ENCODE assay signal across 8 cellular contexts in genomic region chr2:127422631-127423475, GRCh38. TPM values are rescaled to one million over a fixed set of nuclear protein-coding genes. Genes with fewer than 3 reads are reported as not detected.
DNase-seq lines count a peak whose midpoint lies in the region; ATAC-seq and TF ChIP-seq lines count a peak whose summit lies in the region.

No MANE protein-coding gene starts in this region.

- RAD21 ChIA-PET in HCT116 (lab: Charles Lee; ENCODE audit: low non-redundant PET in 1 of 2, low total read pairs in 2 of 2, uncharacterized antibody in 2 of 2, unreplicated experiment in 2 of 2): no interaction called here

- peak overlapping the region; percentile 73 for H3K4me2 ChIP-seq in HCT116 (ENCODE audit: low read length)

- POLR2A ChIA-PET in A673 (lab: Charles Lee; ENCODE audit: low non-redundant PET) (no interaction called here), HCT116 (lab: Charles Lee) (no interaction called here)

- CTCF ChIA-PET in A673 (lab: Charles Lee): no interaction called here
- CTCF ChIA-PET in HCT116 (lab: Charles Lee): no interaction called here

- peak; percentile 49 for ATAC-seq in HCT116
- peak; percentile 63 for ATAC-seq in RWPE2 (ENCODE audit: low read depth)
- ATAC-seq in HG02884 (IDR thresholded peaks at IDR 0.05; ENCODE audit: unreplicated experiment): no peak

- H3K27ac Mint-ChIP-seq in endodermal cell (no peak overlapping the region), nephron progenitor cell (no peak overlapping the region)

- DNase-seq in A673 (ENCODE audit: low spot score): peak; percentile 30
- no peak for DNase-seq in HCT116 (ENCODE audit: low read depth, low spot score)
- no peak for DNase-seq in RWPE2 (ENCODE audit: low spot score)
- DNase-seq in endodermal cell: peak; percentile 85
- peak; percentile 66 for DNase-seq in nephron progenitor cell
- no peak for DNase-seq in stimulated activated CD4-positive, alpha-beta T cell treated with anti-CD3 and anti-CD28 coated beads, Interleukin-2, amount 100 ng/mL, for 24 hours
- DNase-seq in kidney tubule cell (ENCODE audit: low spot score): no peak

- H3K27me3 ChIP-seq in A673 (replicated peaks; ENCODE audit: insufficient read depth, low read depth, low read length, poor library complexity) (no peaks in the 10 kb centered on the region), HCT116 (ENCODE audit: insufficient read depth, low read length) (no peaks in the 10 kb centered on the region), RWPE2 (ENCODE audit: insufficient read depth, poor library complexity, severe bottlenecking) (no peaks in the 10 kb centered on the region), endodermal cell (ENCODE audit: control insufficient read depth, insufficient read depth, low read length, poor library complexity, severe bottlenecking) (peaks cover 46% of the 10 kb centered on the region)

- H3K4me1 ChIP-seq in A673 (ENCODE audit: insufficient read depth, low read length, poor library complexity, severe bottlenecking) (peaks cover 7% of the 10 kb centered on the region), HCT116 (ENCODE audit: control insufficient read depth in 1 of 2, insufficient read depth in 2 of 2, low read length in 2 of 2) (peaks cover 2 to 9% of the 10 kb centered on the region in 2 experiments; a peak in 2 of 4 replicates), RWPE2 (ENCODE audit: insufficient read depth, poor library complexity, severe bottlenecking) (peaks cover 5% of the 10 kb centered on the region), endodermal cell (ENCODE audit: control insufficient read depth, insufficient read depth, low read length) (no peaks in the 10 kb centered on the region)

- H2AFZ ChIP-seq in HCT116 (ENCODE audit: low read depth, low read length, poor library complexity, severe bottlenecking): no peak overlapping the region

- H3K9ac ChIP-seq in HCT116 (ENCODE audit: low read length) (no peak overlapping the region), endodermal cell (ENCODE audit: extremely low read depth, low read length, poor library complexity, severe bottlenecking) (no peak overlapping the region)

- TF ChIP-seq POLR2A in HCT116 (IDR thresholded peaks at IDR 0.05; ENCODE audit: borderline replicate concordance, extremely low read depth, insufficient read depth, insufficient read length): no peak

- H3K9me3 Mint-ChIP-seq in endodermal cell (no peaks in the 10 kb centered on the region), nephron progenitor cell (no peaks in the 10 kb centered on the region)

- peak overlapping the region; percentile 48 for H3K4me3 ChIP-seq in A673 (ENCODE audit: low read depth, low read length, poor library complexity, severe bottlenecking)
- H3K4me3 ChIP-seq in HCT116 (replicated peaks in 1 of 2; ENCODE audit: low read depth in 1 of 2, low read length in 2 of 2): peak overlapping the region; percentile 35 to 50
- H3K4me3 ChIP-seq in RWPE2 (ENCODE audit: severe bottlenecking): peak overlapping the region; percentile 37
- peak overlapping the region; percentile 78 for H3K4me3 ChIP-seq in endodermal cell (ENCODE audit: low read length)

- peak overlapping the region; percentile 52 for H3K4me3 Mint-ChIP-seq in endodermal cell
- peak overlapping the region; percentile 75 for H3K4me3 Mint-ChIP-seq in nephron progenitor cell

- H3K4me1 Mint-ChIP-seq in endodermal cell (no peaks in the 10 kb centered on the region), nephron progenitor cell (peaks cover 7% of the 10 kb centered on the region)

- H3K9me3 ChIP-seq in A673 (ENCODE audit: low read depth, low read length, poor library complexity, severe bottlenecking) (no peaks in the 10 kb centered on the region), HCT116 (ENCODE audit: control insufficient read depth in 1 of 2, insufficient read depth in 1 of 2, low read depth in 1 of 2, low read length in 2 of 2) (no peaks in the 10 kb centered on the region), RWPE2 (ENCODE audit: severe bottlenecking) (no peaks in the 10 kb centered on the region), endodermal cell (ENCODE audit: control insufficient read depth, low read length) (no peaks in the 10 kb centered on the region)

- H3K36me3 Mint-ChIP-seq in endodermal cell (ENCODE audit: low read depth) (no peaks in the 10 kb centered on the region), nephron progenitor cell (ENCODE audit: low read depth) (no peaks in the 10 kb centered on the region)

- H4K20me1 ChIP-seq in HCT116 (ENCODE audit: insufficient read depth): no peaks in the 10 kb centered on the region

- BruUV-seq in A673 (replicated peaks; lab: Mats Ljungman, UMichigan) (no TSS peak), HCT116 (replicated peaks; lab: Mats Ljungman, UMichigan) (no TSS peak)

- intact Hi-C loops in A673 (cut with micrococcal nuclease; ENCODE audit: unreplicated experiment): no loop called here
- intact Hi-C loops in HCT116 (cut with micrococcal nuclease): no loop called here

- H3K36me3 ChIP-seq in A673 (ENCODE audit: insufficient read depth, low read length, poor library complexity, severe bottlenecking) (no peaks in the 10 kb centered on the region), HCT116 (ENCODE audit: control insufficient read depth in 1 of 2, insufficient read depth in 2 of 2, low read length in 2 of 2) (no peaks in the 10 kb centered on the region), RWPE2 (ENCODE audit: low read depth) (no peaks in the 10 kb centered on the region), endodermal cell (ENCODE audit: control insufficient read depth, insufficient read depth, low read length) (no peaks in the 10 kb centered on the region)

- TF ChIP-seq RAD21 in HCT116 (IDR thresholded peaks at IDR 0.05; ENCODE audit: low read depth): no peak

- H3K27ac ChIP-seq in A673 (ENCODE audit: low read depth, low read length, poor library complexity, severe bottlenecking): no peak overlapping the region
- no peak overlapping the region for H3K27ac ChIP-seq in HCT116 (ENCODE audit: low read depth, low read length)
- H3K27ac ChIP-seq in RWPE2 (ENCODE audit: poor library complexity, severe bottlenecking): no peak overlapping the region
- no peak overlapping the region for H3K27ac ChIP-seq in endodermal cell (ENCODE audit: low read depth, low read length)

- peaks cover 59% of the 10 kb centered on the region for H3K27me3 Mint-ChIP-seq in endodermal cell (ENCODE audit: insufficient read depth)
- peaks cover 65% of the 10 kb centered on the region for H3K27me3 Mint-ChIP-seq in nephron progenitor cell (ENCODE audit: low read depth, poor library complexity)

- no peaks in the 10 kb centered on the region for H3K9me2 ChIP-seq in HCT116 (ENCODE audit: insufficient read depth)

- WGBS in endodermal cell (ENCODE audit: insufficient coverage in 1 of 2, insufficient read length in 1 of 2), 2 experiments: 8 to 16% methylated on average over 24 to 71 of the region's 71 CpGs

- H3K79me2 ChIP-seq in HCT116 (ENCODE audit: insufficient read depth, low read length): no peaks in the 10 kb centered on the region

- TF ChIP-seq CTCF in A673 (conservative IDR thresholded peaks at IDR 0.05; ENCODE audit: low read depth, low read length) (no peak), HCT116 (IDR thresholded peaks at IDR 0.05 in 2 of 3, conservative IDR thresholded peaks at IDR 0.05 in 1 of 3; ENCODE audit: borderline replicate concordance in 1 of 3, insufficient read depth in 1 of 3, low read depth in 2 of 3, low read length in 2 of 3) (no peak), RWPE2 (IDR thresholded peaks at IDR 0.05; ENCODE audit: poor library complexity, severe bottlenecking) (no peak), endodermal cell (conservative IDR thresholded peaks at IDR 0.05) (no peak), nephron progenitor cell (IDR thresholded peaks at IDR 0.05) (no peak)

TF ChIP-seq in HCT116, 20 proteins besides CTCF, POLR2A, EP300 and RAD21 (continues in another document):
- TF ChIP-seq JUND (IDR thresholded peaks at IDR 0.05) (no peak), TCF7L2 (IDR thresholded peaks at IDR 0.05; ENCODE audit: borderline replicate concordance, extremely low read depth, insufficient read depth, insufficient read length) (no peak), ZNF274 (IDR thresholded peaks at IDR 0.05; ENCODE audit: low read depth, low read length) (no peak), CBX3 (IDR thresholded peaks at IDR 0.05; ENCODE audit: low read depth) (no peak), ZFX (IDR thresholded peaks at IDR 0.05) (no peak), SIN3A (IDR thresholded peaks at IDR 0.05; ENCODE audit: low read depth) (no peak), SRF (IDR thresholded peaks at IDR 0.05; ENCODE audit: low read depth) (no peak), EGR1 (IDR thresholded peaks at IDR 0.05; ENCODE audit: low read depth) (no peak)
- TF ChIP-seq, protein P1, sequence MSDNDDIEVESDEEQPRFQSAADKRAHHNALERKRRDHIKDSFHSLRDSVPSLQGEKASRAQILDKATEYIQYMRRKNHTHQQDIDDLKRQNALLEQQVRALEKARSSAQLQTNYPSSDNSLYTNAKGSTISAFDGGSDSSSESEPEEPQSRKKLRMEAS (IDR thresholded peaks at IDR 0.05): no peak

RNA-seq across cellular contexts. Expression of gene PROC, which starts 4.6 kb away (rescaled TPM):
- 0.37 TPM in 1 of 2 replicates, not detected in the other for total RNA-seq in A673 (2021)
- not detected for total RNA-seq in HCT116 (2021; ENCODE audit: unreplicated experiment)
- polyA plus RNA-seq in HCT116 (2012): not detected in 2 replicates
- total RNA-seq in endodermal cell: under 1 TPM; 0.46 to 0.51 TPM
- polyA plus RNA-seq in endodermal cell (2013, experiment 1 of 2): 1.0 TPM
- 0.66 TPM for polyA plus RNA-seq in endodermal cell (2013, experiment 2 of 2)

RNA-seq across cellular contexts. Expression of gene MAP3K2, which starts 35.1 kb away (rescaled TPM):
- total RNA-seq in A673 (2021) (54.8 and 55.1 TPM in 2 replicates), HCT116 (2021; ENCODE audit: unreplicated experiment) (44.5 TPM), endodermal cell (10 to 100 TPM; 27.9 to 31.6 TPM)
- polyA plus RNA-seq in HCT116 (2012): 8.2 and 9.3 TPM in 2 replicates
- polyA plus RNA-seq in endodermal cell (2013, experiment 1 of 2): 16.3 TPM
- 15.5 TPM for polyA plus RNA-seq in endodermal cell (2013, experiment 2 of 2)

Comparison
In these comparisons a context has a peak if more than half of its experiments do, and no peak if none do; other contexts are left out.
1. DNase-seq: peak in A673 (single experiment), endodermal cell (single experiment) and nephron progenitor cell (single experiment); none in HCT116 (single experiment), RWPE2 (single experiment), stimulated activated CD4-positive, alpha-beta T cell treated with anti-CD3 and anti-CD28 coated beads, Interleukin-2, amount 100 ng/mL, for 24 hours (0 of 2) and kidney tubule cell (single experiment).
2. Peak in every context shown above with its lines, with median percentiles within 50 percentile points of each other: H3K4me3 ChIP-seq.